10 cellular contexts compared by ENCODE assay signal in genomic region chr10:5904227-5904626, GRCh38. TPM values are rescaled to one million over a fixed set of nuclear protein-coding genes. Genes with fewer than 3 reads are reported as not detected.
DNase-seq lines count a peak whose midpoint lies in the region; ATAC-seq and TF ChIP-seq lines count a peak whose summit lies in the region.
"Had no signal": no experiment of that assay in that cellular context is flagged by ENCODE, and none has a peak within 500 bp of the region (broad histone marks: within the 10 kb centered on the region; RNA-seq: fewer than 3 reads in every experiment).

No MANE protein-coding gene starts in this region.

- CTCF ChIA-PET in CD4-positive, alpha-beta memory T cell (lab: Charles Lee; ENCODE audit: partially characterized antibody), result no interaction called here

- 73 to 100% methylated on average over 2 to 4 of the region's 4 CpGs for WGBS in transverse colon (ENCODE audit: low coverage in 1 of 2), 2 donors

- no peaks in the 10 kb centered on the region for H3K27me3 Mint-ChIP-seq in CD4-positive, alpha-beta memory T cell

- no peaks in the 10 kb centered on the region for H3K4me1 ChIP-seq in transverse colon
- H3K4me1 ChIP-seq in CD4-positive, alpha-beta memory T cell (ENCODE audit: insufficient read depth, low read length), result peaks cover 12% of the 10 kb centered on the region

- peaks cover 10 to 20% of the 10 kb centered on the region in 2 donors for H3K36me3 Mint-ChIP-seq in activated naive CD4-positive, alpha-beta T cell treated with anti-CD3 and anti-CD28 coated beads, Interleukin-2, amount 50 U/mL, for 72 hours
- peaks cover 32 to 42% of the 10 kb centered on the region in 2 donors for H3K36me3 Mint-ChIP-seq in CD4-positive, alpha-beta memory T cell

- ATAC-seq in activated naive CD4-positive, alpha-beta T cell treated with anti-CD3 and anti-CD28 coated beads, Interleukin-2, amount 50 U/mL, for 72 hours, result peak; percentile 82 to 85
- peak; percentile 93 for ATAC-seq in HG02610 (IDR thresholded peaks at IDR 0.05; ENCODE audit: unreplicated experiment)
- ATAC-seq in HG03565 (IDR thresholded peaks at IDR 0.05; ENCODE audit: unreplicated experiment), result peak; percentile 98

- H3K27me3 ChIP-seq in transverse colon, result no peaks in the 10 kb centered on the region
- no peaks in the 10 kb centered on the region for H3K27me3 ChIP-seq in CD4-positive, alpha-beta memory T cell (ENCODE audit: insufficient read depth, low read length)

- peaks cover 14 to 44% (median 23%) of the 10 kb centered on the region in 4 donors for H3K4me1 Mint-ChIP-seq in CD4-positive, alpha-beta memory T cell

- POLR2A ChIA-PET in CD4-positive, alpha-beta memory T cell (lab: Charles Lee; ENCODE audit: partially characterized antibody), result no interaction called here

- TF ChIP-seq CTCF in transverse colon (IDR thresholded peaks at IDR 0.05), result no peak

- no peak for DNase-seq in activated naive CD4-positive, alpha-beta T cell treated with anti-CD3 and anti-CD28 coated beads, Interleukin-2, amount 50 U/mL, for 72 hours (ENCODE audit: low spot score in 2 of 2)
- no peak for DNase-seq in activated naive CD4-positive, alpha-beta T cell treated with Interleukin-2 at 50 U/mL for 16 hours
- DNase-seq in transverse colon, result peak; percentile 26
- no peak for DNase-seq in CD4-positive, alpha-beta memory T cell
- no peak for DNase-seq in NCI-H2196 treated with DMSO at 0.1 percent for 48 hours (lab: John Stamatoyannopoulos, UW; ENCODE audit: unreplicated experiment)
- no peak for DNase-seq in NCI-H146 treated with DMSO at 0.1 percent for 48 hours (lab: John Stamatoyannopoulos, UW; ENCODE audit: unreplicated experiment)
- DNase-seq: NCI-H1417 treated with DMSO at 0.1 percent for 48 hours; stimulated activated CD4-positive, alpha-beta T cell treated with anti-CD3 and anti-CD28 coated beads, Interleukin-2, amount 100 ng/mL, for 24 hours had no signal

- no peak overlapping the region for H3K27ac Mint-ChIP-seq in activated naive CD4-positive, alpha-beta T cell treated with anti-CD3 and anti-CD28 coated beads, Interleukin-2, amount 50 U/mL, for 72 hours
- peak overlapping the region in 3 of 7 donors; percentile 17 to 86 (median 31) for H3K27ac Mint-ChIP-seq in CD4-positive, alpha-beta memory T cell

- peaks cover 0 to 13% (median 5%) of the 10 kb centered on the region in 4 donors for H3K36me3 ChIP-seq in transverse colon
- peaks cover 6% of the 10 kb centered on the region for H3K36me3 ChIP-seq in CD4-positive, alpha-beta memory T cell (ENCODE audit: insufficient read depth, low read length)

- no peaks in the 10 kb centered on the region for H3K9me3 ChIP-seq in transverse colon
- no peaks in the 10 kb centered on the region for H3K9me3 ChIP-seq in CD4-positive, alpha-beta memory T cell (ENCODE audit: control insufficient read depth in 1 of 2, low read length in 2 of 2)

- intact Hi-C loops in transverse colon (cut with DNase I; ENCODE audit: low total_unique reads), result no loop called here
- intact Hi-C loops in CD4-positive, alpha-beta memory T cell (cut with micrococcal nuclease), result no loop called here

- peaks cover 0 to 6% of the 10 kb centered on the region in 2 donors for H3K9me3 Mint-ChIP-seq in activated naive CD4-positive, alpha-beta T cell treated with anti-CD3 and anti-CD28 coated beads, Interleukin-2, amount 50 U/mL, for 72 hours
- no peaks in the 10 kb centered on the region for H3K9me3 Mint-ChIP-seq in CD4-positive, alpha-beta memory T cell

- in situ Hi-C loops in transverse colon (cut with MboI; ENCODE audit: low pct_ligation_motif_present in 1 of 4, low pct_unique_long_range_greater_than_20kb in 1 of 4, low sequenced_read_pairs in 3 of 4), result no loop called here

- no peak overlapping the region for H3K27ac ChIP-seq in transverse colon
- H3K27ac ChIP-seq in CD4-positive, alpha-beta memory T cell (ENCODE audit: low read depth, low read length), result no peak overlapping the region

- no peak for TF ChIP-seq EP300 in transverse colon (IDR thresholded peaks at IDR 0.05; ENCODE audit: low read depth)

- no peak overlapping the region for H3K4me3 ChIP-seq in transverse colon
- no peak overlapping the region for H3K4me3 ChIP-seq in CD4-positive, alpha-beta memory T cell (ENCODE audit: low read length in 2 of 2)

- H3K4me3 Mint-ChIP-seq in CD4-positive, alpha-beta memory T cell, result no peak overlapping the region

- no peak for TF ChIP-seq POLR2A in transverse colon (IDR thresholded peaks at IDR 0.05)

RNA-seq across cellular contexts. Expression of gene FBH1, which starts 14.2 kb away (rescaled TPM):
- total RNA-seq in activated naive CD4-positive, alpha-beta T cell treated with anti-CD3 and anti-CD28 coated beads, Interleukin-2, amount 50 U/mL, for 72 hours, result 10 to 100 TPM; 51.8 to 53.5 TPM
- total RNA-seq in transverse colon, result 100 to 1,000 TPM; 101 to 143 (median 120) TPM
- 10 to 100 TPM; 91.4 to 97.5 TPM for total RNA-seq in CD4-positive, alpha-beta memory T cell
- 10 to 100 TPM; 71.1 to 75.8 TPM for polyA plus RNA-seq in CD4-positive, alpha-beta memory T cell

RNA-seq across cellular contexts. Expression of gene ANKRD16, which starts 14.5 kb away (rescaled TPM):
- 1 to 10 TPM; 3.3 to 6.8 TPM for total RNA-seq in activated naive CD4-positive, alpha-beta T cell treated with anti-CD3 and anti-CD28 coated beads, Interleukin-2, amount 50 U/mL, for 72 hours
- total RNA-seq in transverse colon, result 10 to 100 TPM in 3 of 4 donors, 1 to 10 TPM in 1; 8.5 to 21.7 (median 17.8) TPM
- total RNA-seq in CD4-positive, alpha-beta memory T cell, result 1 to 10 TPM; 6.6 to 8.4 TPM
- 1 to 10 TPM; 1.5 to 4.1 TPM for polyA plus RNA-seq in CD4-positive, alpha-beta memory T cell
